Comparison of ENCODE assay signal across 1 cellular context in the genomic region with DNA sequence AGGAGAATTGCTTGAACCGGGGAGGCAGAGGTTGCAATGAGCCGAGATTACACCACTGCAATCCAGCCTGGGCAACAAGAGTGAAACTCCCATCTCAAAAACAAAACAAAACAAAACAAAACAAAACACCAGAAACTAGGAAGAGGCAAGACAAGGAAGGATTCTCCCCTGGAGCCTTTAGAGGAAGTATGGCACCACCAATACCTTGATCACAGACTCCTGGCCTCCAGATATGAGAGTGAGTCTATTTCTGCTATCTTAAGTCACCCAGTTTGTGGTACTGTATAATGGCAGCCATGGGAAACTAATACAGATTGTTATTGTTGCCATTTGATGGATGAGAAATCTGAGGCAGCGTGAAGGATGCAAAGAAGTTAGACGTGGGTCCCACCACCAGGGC.
A peak's percentile ranks its signal among the peaks of the same experiment; 100 is the strongest.
TF ChIP-seq lines count a peak whose summit lies in the region.

No MANE protein-coding gene starts in this region.

TF ChIP-seq in K562, 482 proteins besides CTCF, POLR2A, EP300 and RAD21 (continued from another document):
- 0 out of 2 replicates have a peak, but pooled peaks have one; percentile 39 for TF ChIP-seq ZNF589 (CRISPR knock-in tag; IDR thresholded peaks at IDR 0.05; ENCODE audit: low read depth)
- TF ChIP-seq SRF (CRISPR knock-in tag; IDR thresholded peaks at IDR 0.05): no peak
- TF ChIP-seq PHB2 (IDR thresholded peaks at IDR 0.05; ENCODE audit: low read depth): no peak
